ENCODE assay signal across 8 cellular contexts in the genomic region with DNA sequence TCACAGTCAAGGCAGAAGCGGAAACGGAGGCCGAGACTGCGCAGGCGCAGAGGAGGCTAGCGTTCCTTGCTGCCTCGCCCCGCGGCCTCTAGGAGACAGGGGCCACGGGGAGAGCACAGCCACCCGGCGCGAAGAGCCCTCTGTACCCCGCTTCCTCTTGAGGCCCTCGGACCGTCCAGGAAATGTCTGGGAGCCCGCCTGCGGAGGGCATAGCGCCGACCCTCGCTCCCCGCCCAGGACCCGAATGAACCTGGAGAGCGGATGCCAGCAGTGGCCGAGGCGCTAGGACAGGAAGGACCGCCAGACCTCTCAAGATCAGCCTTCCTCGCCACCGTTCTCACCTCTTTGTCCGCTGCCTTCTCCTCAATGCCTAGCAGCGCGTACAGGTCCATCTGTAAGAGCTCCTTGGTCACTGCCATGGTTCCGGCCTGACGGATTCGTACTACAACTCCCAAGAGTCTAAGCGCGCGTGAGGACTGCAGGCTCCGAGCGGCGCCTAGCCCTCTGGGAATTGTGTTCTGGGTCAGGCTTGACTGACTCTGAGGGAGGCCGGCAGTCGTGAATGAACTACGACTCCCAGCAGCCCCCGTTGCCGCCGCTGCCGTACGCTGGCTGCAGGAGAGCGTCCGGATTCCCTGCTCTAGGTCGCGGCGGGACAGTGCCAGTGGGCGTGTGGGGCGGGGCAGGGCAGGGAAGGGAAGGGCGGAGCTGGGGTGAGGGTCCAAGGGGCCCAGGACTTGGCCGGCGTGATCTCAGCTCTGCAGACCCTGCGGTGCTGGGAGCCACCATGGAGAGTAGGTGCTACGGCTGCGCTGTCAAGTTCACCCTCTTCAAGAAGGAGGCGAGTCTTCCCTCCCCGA. TPM values are rescaled to one million over a fixed set of nuclear protein-coding genes. Genes with fewer than 3 reads are reported as not detected.
A peak's percentile ranks its signal among the peaks of the same experiment; 100 is the strongest.
DNase-seq lines count a peak whose midpoint lies in the region; ATAC-seq, FAIRE-seq and TF ChIP-seq lines count a peak whose summit lies in the region.

A gene with protein sequence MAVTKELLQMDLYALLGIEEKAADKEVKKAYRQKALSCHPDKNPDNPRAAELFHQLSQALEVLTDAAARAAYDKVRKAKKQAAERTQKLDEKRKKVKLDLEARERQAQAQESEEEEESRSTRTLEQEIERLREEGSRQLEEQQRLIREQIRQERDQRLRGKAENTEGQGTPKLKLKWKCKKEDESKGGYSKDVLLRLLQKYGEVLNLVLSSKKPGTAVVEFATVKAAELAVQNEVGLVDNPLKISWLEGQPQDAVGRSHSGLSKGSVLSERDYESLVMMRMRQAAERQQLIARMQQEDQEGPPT (minus strand): TSS at position 446 of the 860 bp plus-strand sequence. CDS start 27 bp downstream, at position 419.
Gene ZFYVE19 (plus strand): TSS at position 62 of the 860 bp plus-strand sequence. CDS start 501 bp downstream, at position 563.

- DNase-seq in AG04450 (ENCODE audit: low read depth, low spot score) (peak; percentile 91), NCI-H2227 (lab: John Stamatoyannopoulos, UW; ENCODE audit: unreplicated experiment) (peak; percentile 94), WERI-Rb-1 (peak; percentile 97), mammary epithelial cell (peak; percentile 97), small intestine (peak; percentile 99)

- in situ Hi-C loops in mammary epithelial cell (cut with MboI; ENCODE audit: low sequenced_read_pairs in 2 of 2), result no loop called here

- FAIRE-seq in small intestine (lab: Jason Lieb, UNC), result no peak

- H3K4me1 ChIP-seq in mammary epithelial cell (ENCODE audit: insufficient read depth, low read length), result peaks cover 16% of the 10 kb centered on the region
- H3K4me1 ChIP-seq in iPS-20b (ENCODE audit: insufficient read depth, low read length), result 0 out of 2 replicates have a peak, but pooled peaks cover 3% of the 10 kb centered on the region
- peaks cover 4 to 6% of the 10 kb centered on the region in 2 donors for H3K4me1 ChIP-seq in small intestine (ENCODE audit: control insufficient read depth in 2 of 2, insufficient read depth in 1 of 2, low read depth in 1 of 2, low read length in 1 of 2)

- dilution Hi-C loops in mammary epithelial cell (cut with HindIII; ENCODE audit: low sequenced_read_pairs), result no loop called here

- peak within 1 kb of the TSS; percentile 86 for H3K4me2 ChIP-seq in mammary epithelial cell (ENCODE audit: insufficient read depth, low read depth, low read length)

- no peaks in the 10 kb centered on the region; the same call in 1 of the 2 replicates for H3K9me3 ChIP-seq in AG04450 (ENCODE audit: control insufficient read depth, insufficient read depth, low read length)
- no peaks in the 10 kb centered on the region for H3K9me3 ChIP-seq in WERI-Rb-1 (ENCODE audit: severe bottlenecking)
- no peaks in the 10 kb centered on the region for H3K9me3 ChIP-seq in mammary epithelial cell (replicated peaks; ENCODE audit: insufficient read depth, low read length)
- H3K9me3 ChIP-seq in iPS-20b (ENCODE audit: insufficient read depth, low read depth, low read length), result no peaks in the 10 kb centered on the region
- H3K9me3 ChIP-seq in small intestine (ENCODE audit: control insufficient read depth, low read depth), result no peaks in the 10 kb centered on the region

- 2% methylated on average over 35 of the region's 64 CpGs for WGBS in mammary epithelial cell (ENCODE audit: low coverage, missing lambda C conversion rate)
- WGBS in small intestine, 3 donors, result 0 to 1% (median 0%) methylated on average over 58 to 64 of the region's 64 CpGs

- CTCF ChIA-PET in AG04450 (lab: Charles Lee), result no interaction called here
- CTCF ChIA-PET in mammary epithelial cell (lab: Charles Lee; ENCODE audit: low non-redundant PET), result interaction anchor here (0.6 to 1.1 kb wide), 4 partner anchors 24 to 87 kb away, joined by 3 to 12 read pairs (median 4); partner anchors contain the start of gene VPS18

- no TSS peak for BruUV-seq in mammary epithelial cell (replicated peaks; lab: Mats Ljungman, UMichigan)

- ATAC-seq in GM18873 (IDR thresholded peaks at IDR 0.05; ENCODE audit: low FRiP score, unreplicated experiment) (peak; percentile 92), HG03139 (IDR thresholded peaks at IDR 0.05; ENCODE audit: unreplicated experiment) (peak; percentile 86)

- no peak for TF ChIP-seq CTCF in AG04450 (IDR thresholded peaks at IDR 0.05; ENCODE audit: low read depth, low read length)
- TF ChIP-seq CTCF in WERI-Rb-1 (IDR thresholded peaks at IDR 0.05; ENCODE audit: low read depth, low read length), result 0 out of 2 replicates have a peak, but pooled peaks have one; percentile 16
- TF ChIP-seq CTCF in mammary epithelial cell (conservative IDR thresholded peaks at IDR 0.05 in 1 of 2, IDR thresholded peaks at IDR 0.05 in 1 of 2; ENCODE audit: extremely low read depth in 1 of 2, insufficient read depth in 1 of 2, low read depth in 1 of 2, low read length in 2 of 2), result peak in 1 of 2 donors; percentile 17

- H3K27me3 ChIP-seq in AG04450 (ENCODE audit: control insufficient read depth, insufficient read depth, low read length) (no peaks in the 10 kb centered on the region), WERI-Rb-1 (ENCODE audit: insufficient read depth, low read depth, severe bottlenecking) (no peaks in the 10 kb centered on the region), mammary epithelial cell (ENCODE audit: insufficient read depth, low read length) (no peaks in the 10 kb centered on the region), iPS-20b (ENCODE audit: insufficient read depth, low read length) (no peaks in the 10 kb centered on the region), small intestine (ENCODE audit: control insufficient read depth in 2 of 2, insufficient read depth in 2 of 2, low read length in 2 of 2) (no peaks in the 10 kb centered on the region)

- H3K4me3 ChIP-seq in AG04450 (ENCODE audit: low read depth, low read length) (peak within 1 kb of the TSS; percentile 98), WERI-Rb-1 (ENCODE audit: low read depth, low read length) (peak within 1 kb of the TSS; percentile 100), mammary epithelial cell (replicated peaks in 1 of 3; ENCODE audit: insufficient read depth in 1 of 3, low read depth in 2 of 3, low read length in 3 of 3) (peak within 1 kb of the TSS; percentile 72 to 92 (median 83)), iPS-20b (ENCODE audit: low read length) (peak within 1 kb of the TSS; percentile 87), small intestine (ENCODE audit: low read depth in 1 of 2, low read length in 2 of 2) (peak within 1 kb of the TSS; percentile 84 to 86)

- H3K36me3 ChIP-seq in WERI-Rb-1, result peaks cover 3% of the 10 kb centered on the region; the same call in 1 of the 2 replicates
- peaks cover 12% of the 10 kb centered on the region for H3K36me3 ChIP-seq in mammary epithelial cell (ENCODE audit: insufficient read depth, low read length)
- H3K36me3 ChIP-seq in iPS-20b (ENCODE audit: insufficient read depth, low read depth, low read length), result 0 out of 2 replicates have a peak, but pooled peaks cover 6% of the 10 kb centered on the region
- peaks cover 0 to 4% of the 10 kb centered on the region in 2 donors for H3K36me3 ChIP-seq in small intestine (ENCODE audit: control insufficient read depth in 2 of 2, insufficient read depth in 2 of 2, low read length in 2 of 2)

- intact Hi-C loops in mammary epithelial cell (cut with micrococcal nuclease), result loop anchor here (1.0 to 5.0 kb wide), 3 partner anchors 20 to 85 kb away; partner anchors contain the start of genes SPINT1 and VPS18

- POLR2A ChIA-PET in AG04450 (lab: Yijun Ruan, JAX), result interaction anchor here (0.8 to 1.4 kb wide), 2 partner anchors 8 to 556 kb away, joined by 3 to 4 read pairs; no protein-coding TSS in a partner anchor

- no peaks in the 10 kb centered on the region for H4K20me1 ChIP-seq in mammary epithelial cell (ENCODE audit: insufficient read depth, low read length)

- H3K27ac ChIP-seq in AG04450 (ENCODE audit: low read depth, low read length) (peak within 1 kb of the TSS; percentile 57), WERI-Rb-1 (peak within 1 kb of the TSS; percentile 84), mammary epithelial cell (ENCODE audit: insufficient read depth, low read depth, low read length) (peak within 1 kb of the TSS; percentile 56), iPS-20b (ENCODE audit: low read length) (no peak within 1 kb of the TSS), small intestine (ENCODE audit: low read depth in 1 of 2, low read length in 1 of 2) (peak within 1 kb of the TSS; percentile 87 to 97)

- peaks cover 59% of the 10 kb centered on the region for H3K79me2 ChIP-seq in mammary epithelial cell (ENCODE audit: insufficient read depth, low read length)

- H3K9ac ChIP-seq in mammary epithelial cell (ENCODE audit: insufficient read depth, low read length) (peak within 1 kb of the TSS; percentile 84), iPS-20b (ENCODE audit: low read depth, low read length) (peak within 1 kb of the TSS; percentile 85; the same call in 1 of the 2 replicates)

- H2AFZ ChIP-seq in mammary epithelial cell (ENCODE audit: low read depth, low read length), result peak within 1 kb of the TSS; percentile 99

RNA-seq across cellular contexts. Expression of the first gene that starts in this region (rescaled TPM):
- 25.8 and 31.7 TPM in 2 replicates for polyA plus RNA-seq in AG04450 (2011; rRNA removed)
- polyA minus RNA-seq in AG04450 (2011; rRNA and poly(A)+ RNA removed), result 30.8 and 42.7 TPM in 2 replicates
- total RNA-seq in mammary epithelial cell, result 10 to 100 TPM; 12.0 to 40.9 TPM
- polyA plus RNA-seq in mammary epithelial cell, result 48.4 TPM
- 31.5 TPM for polyA minus RNA-seq in mammary epithelial cell
- polyA plus RNA-seq in small intestine, result 10 to 100 TPM; 54.5 to 95.9 (median 63.8) TPM

RNA-seq across cellular contexts. Expression of gene ZFYVE19, which starts in this region (rescaled TPM):
- 15.6 and 20.3 TPM in 2 replicates for polyA plus RNA-seq in AG04450 (2011; rRNA removed)
- 16.9 and 17.0 TPM in 2 replicates for polyA minus RNA-seq in AG04450 (2011; rRNA and poly(A)+ RNA removed)
- 10 to 100 TPM; 20.2 to 21.2 TPM for total RNA-seq in mammary epithelial cell
- polyA plus RNA-seq in mammary epithelial cell, result 36.6 TPM
- 40.3 TPM for polyA minus RNA-seq in mammary epithelial cell
- polyA plus RNA-seq in small intestine, result 10 to 100 TPM; 28.8 to 94.6 (median 59.4) TPM
